ENCODE assay signal across 19 cellular contexts in genomic region chr18:51097046-51097822, GRCh38.
DNase-seq lines count a peak whose midpoint lies in the region; ATAC-seq and TF ChIP-seq lines count a peak whose summit lies in the region.
"Had no signal": no experiment of that assay in that cellular context is flagged by ENCODE, and none has a peak within 500 bp of the region (broad histone marks: within the 10 kb centered on the region; RNA-seq: fewer than 3 reads in every experiment).

No MANE protein-coding gene starts in this region.

- peak in 1 of 4 donors; percentile 17 for TF ChIP-seq EP300 in sigmoid colon (IDR thresholded peaks at IDR 0.05)

- ATAC-seq in GM18498 (IDR thresholded peaks at IDR 0.05; ENCODE audit: unreplicated experiment) (peak; percentile 48), HG02981 (IDR thresholded peaks at IDR 0.05; ENCODE audit: unreplicated experiment) (no peak), GM19395 (IDR thresholded peaks at IDR 0.05; ENCODE audit: unreplicated experiment) (no peak), T-cell (replicated peaks in 1 of 4) (no peak), GM19467 (IDR thresholded peaks at IDR 0.05; ENCODE audit: unreplicated experiment) (no peak)
- ATAC-seq: CD8-positive, alpha-beta T cell; SK-N-SH treated with all-trans-retinoic acid at 6 μM for 48 hours had no signal

- H3K9me3 ChIP-seq in sigmoid colon = no peaks in the 10 kb centered on the region

- POLR2A ChIA-PET in T-cell (lab: Charles Lee) = no interaction called here

- peaks cover 0 to 9% (median 0%) of the 10 kb centered on the region in 3 donors for H3K9me3 Mint-ChIP-seq in T-cell

- DNase-seq in SK-N-DZ (ENCODE audit: low spot score) (peak; percentile 13), sigmoid colon (no peak), T-cell (no peak)
- DNase-seq: CD8-positive, alpha-beta T cell; H7; IMR-90; NCI-H1417 treated with DMSO at 0.1 percent for 48 hours; NCI-H1930; NCI-H69; NK-92 treated with Interleukin-12 subunit alpha and Interleukin-12 subunit beta, amount 100 ng/mL, for 24 hours; Peyer's patch; Right ventricle myocardium superior had no signal

- H3K36me3 ChIP-seq in KMS-11 (ENCODE audit: insufficient read depth) = no peaks in the 10 kb centered on the region
- no peaks in the 10 kb centered on the region for H3K36me3 ChIP-seq in sigmoid colon
- H3K36me3 ChIP-seq: Peyer's patch had no signal

- peak overlapping the region; percentile 17; the same call in 1 of the 2 replicates for H3K4me2 ChIP-seq in KMS-11

- H3K4me1 ChIP-seq in KMS-11 (ENCODE audit: low read depth, poor library complexity, severe bottlenecking) (peaks cover 22% of the 10 kb centered on the region), sigmoid colon (peaks cover 0 to 24% (median 16%) of the 10 kb centered on the region in 4 donors)
- H3K4me1 ChIP-seq: Peyer's patch had no signal

- no peaks in the 10 kb centered on the region for H3K27me3 ChIP-seq in KMS-11 (ENCODE audit: insufficient read depth, low read depth)
- H3K27me3 ChIP-seq in sigmoid colon = no peaks in the 10 kb centered on the region
- H3K27me3 ChIP-seq: Peyer's patch had no signal

- TF ChIP-seq POLR2A in sigmoid colon (IDR thresholded peaks at IDR 0.05) = no peak

- TF ChIP-seq CTCF in KMS-11 (conservative IDR thresholded peaks at IDR 0.05; ENCODE audit: low read depth, low read length) (no peak), sigmoid colon (IDR thresholded peaks at IDR 0.05) (peak in 1 of 4 experiments; percentile 6)

- intact Hi-C loops in sigmoid colon (cut with DNase I) = no loop called here

- no peak overlapping the region for H3K4me3 Mint-ChIP-seq in T-cell
- H3K4me3 Mint-ChIP-seq: B cell; CD8-positive, alpha-beta T cell had no signal

- no peak overlapping the region for H3K4me3 ChIP-seq in KMS-11 (IDR thresholded peaks at IDR 0.05; ENCODE audit: insufficient read depth, low read depth, low read length)
- no peak overlapping the region for H3K4me3 ChIP-seq in sigmoid colon
- H3K4me3 ChIP-seq: Peyer's patch had no signal

- no peaks in the 10 kb centered on the region for H3K4me1 Mint-ChIP-seq in T-cell
- H3K4me1 Mint-ChIP-seq: B cell had no signal

- no peaks in the 10 kb centered on the region for H3K79me2 ChIP-seq in KMS-11 (ENCODE audit: insufficient read depth, low read depth)

- CTCF ChIA-PET in T-cell (lab: Charles Lee) = no interaction called here

- 66 to 67% methylated on average over 6 of the region's 6 CpGs for WGBS in sigmoid colon, 2 donors

- no peak overlapping the region for H3K27ac Mint-ChIP-seq in T-cell
- H3K27ac Mint-ChIP-seq: B cell; CD8-positive, alpha-beta T cell had no signal

- no peak overlapping the region for H3K9ac ChIP-seq in KMS-11

- H3K27me3 Mint-ChIP-seq in T-cell = peaks cover 0 to 6% of the 10 kb centered on the region in 2 donors
- H3K27me3 Mint-ChIP-seq: B cell had no signal

- H4K20me1 ChIP-seq in KMS-11 (ENCODE audit: insufficient read depth) = no peaks in the 10 kb centered on the region

- H3K36me3 Mint-ChIP-seq in T-cell = peaks cover 3% of the 10 kb centered on the region
- H3K36me3 Mint-ChIP-seq: CD8-positive, alpha-beta T cell had no signal

- H3K27ac ChIP-seq in KMS-11 (no peak overlapping the region), sigmoid colon (peak overlapping the region in 3 of 4 donors; percentile 45 to 75 (median 73))
- H3K27ac ChIP-seq: Peyer's patch had no signal

- no peak overlapping the region for H2AFZ ChIP-seq in KMS-11 (ENCODE audit: low read depth)
